9 cellular contexts compared by ENCODE assay signal in the genomic region with DNA sequence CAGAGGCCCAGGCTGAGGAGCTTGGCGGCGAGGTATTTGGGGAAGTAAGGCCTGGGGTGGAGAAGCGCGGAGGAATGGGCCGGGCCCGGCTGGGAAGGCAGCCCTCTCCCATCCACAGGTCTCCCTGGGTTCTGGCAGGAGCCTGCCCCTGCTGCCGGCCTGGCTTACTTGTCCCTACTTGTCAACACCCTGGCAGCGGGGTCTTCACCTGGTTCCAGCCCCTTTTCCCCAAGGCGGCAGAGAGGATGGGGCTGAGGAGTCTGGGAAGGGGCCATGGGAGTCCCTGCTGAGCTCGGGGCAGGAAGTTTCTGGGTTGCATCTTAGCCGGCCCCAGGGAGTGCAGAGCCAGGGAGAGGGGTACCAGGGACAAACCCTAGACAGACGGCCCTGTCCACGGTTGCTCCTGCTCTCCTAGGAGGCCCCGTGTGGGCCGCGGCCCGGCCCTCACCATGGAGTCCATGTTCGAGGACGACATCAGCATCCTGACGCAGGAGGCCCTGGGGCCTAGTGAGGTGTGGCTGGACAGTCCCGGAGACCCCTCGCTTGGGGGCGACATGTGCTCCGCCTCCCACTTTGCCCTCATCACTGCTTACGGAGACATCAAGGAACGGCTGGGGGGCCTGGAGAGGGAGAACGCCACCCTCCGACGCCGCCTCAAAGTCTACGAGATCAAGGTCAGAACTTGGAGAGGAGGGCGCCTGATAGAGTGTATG. TPM values are rescaled to one million over a fixed set of nuclear protein-coding genes. Genes with fewer than 3 reads are reported as not detected.
A peak's percentile ranks its signal among the peaks of the same experiment; 100 is the strongest.
DNase-seq lines count a peak whose midpoint lies in the region; ATAC-seq and TF ChIP-seq lines count a peak whose summit lies in the region.
"Had no signal": no experiment of that assay in that cellular context is flagged by ENCODE, and none has a peak within 500 bp of the region (broad histone marks: within the 10 kb centered on the region; RNA-seq: fewer than 3 reads in every experiment).

No MANE protein-coding gene starts in this region.

- H3K4me3 ChIP-seq in OCI-LY7 (ENCODE audit: low read depth, low read length, poor library complexity, severe bottlenecking) (peak overlapping the region; percentile 72), fibroblast of mammary gland (ENCODE audit: control insufficient read depth, low read depth, low read length) (peak overlapping the region; percentile 51), ovary (peak overlapping the region; percentile 58)

- H3K27ac Mint-ChIP-seq in Calu3 (ENCODE audit: unreplicated experiment), result no peak overlapping the region

- intact Hi-C loops in Calu3 (cut with micrococcal nuclease; ENCODE audit: unreplicated experiment), result no loop called here
- intact Hi-C loops in OCI-LY7 (cut with micrococcal nuclease; ENCODE audit: unreplicated experiment), result no loop called here
- intact Hi-C loops in ovary (cut with DNase I), result no loop called here

- POLR2A ChIA-PET in OCI-LY7 (lab: Charles Lee), result interaction anchor here (0.5 to 3.0 kb wide), 3 partner anchors 24 to 138 kb away, joined by 3 to 15 read pairs (median 4); a partner anchor contains a TSS

- TF ChIP-seq CTCF in Calu3 (IDR thresholded peaks at IDR 0.05; ENCODE audit: unreplicated experiment) (no peak), OCI-LY7 (conservative IDR thresholded peaks at IDR 0.05; ENCODE audit: low read length) (no peak), fibroblast of mammary gland (conservative IDR thresholded peaks at IDR 0.05; ENCODE audit: control insufficient read depth, insufficient read depth, low read depth, low read length) (no peak), ovary (IDR thresholded peaks at IDR 0.05) (no peak)

- H3K79me2 ChIP-seq in OCI-LY7 (ENCODE audit: insufficient read depth, low read depth, low read length), result peaks cover 5% of the 10 kb centered on the region; the same call in 1 of the 2 replicates

- H3K9me2 ChIP-seq in OCI-LY7 (ENCODE audit: insufficient read depth, low read length), result no peaks in the 10 kb centered on the region

- peaks cover 26% of the 10 kb centered on the region for H3K4me1 Mint-ChIP-seq in Calu3 (ENCODE audit: low read depth, unreplicated experiment)

- H3K27ac ChIP-seq in OCI-LY7 (ENCODE audit: low read depth, low read length, poor library complexity, severe bottlenecking) (no peak overlapping the region), ovary (peak overlapping the region; percentile 92 to 94)

- ATAC-seq in GM18870 (IDR thresholded peaks at IDR 0.05; ENCODE audit: unreplicated experiment) (no peak), HG03159 (IDR thresholded peaks at IDR 0.05; ENCODE audit: unreplicated experiment) (no peak), left lobe of liver (no peak)

- 0 out of 2 replicates have a peak, but pooled peaks cover 7% of the 10 kb centered on the region for H3K36me3 ChIP-seq in OCI-LY7 (ENCODE audit: insufficient read depth, low read length)
- no peaks in the 10 kb centered on the region for H3K36me3 ChIP-seq in ovary

- no peak for DNase-seq in Calu3
- no peak for DNase-seq in OCI-LY7 (ENCODE audit: low spot score)
- no peak for DNase-seq in fibroblast of mammary gland (ENCODE audit: low read depth)
- peak in 1 of 5 donors; percentile 44 for DNase-seq in ovary
- no peak for DNase-seq in cortex of kidney (lab: John Stamatoyannopoulos, UW)
- DNase-seq in left lobe of liver (ENCODE audit: low spot score), result no peak

- no peak overlapping the region for H2AFZ ChIP-seq in OCI-LY7 (ENCODE audit: low read length)

- H3K9me3 ChIP-seq in OCI-LY7 (ENCODE audit: low read length), result no peaks in the 10 kb centered on the region
- H3K9me3 ChIP-seq in ovary, result no peaks in the 10 kb centered on the region
- H3K9me3 ChIP-seq: body of pancreas had no signal

- TF ChIP-seq EP300 in ovary (IDR thresholded peaks at IDR 0.05), result no peak

- H3K9me3 Mint-ChIP-seq in Calu3 (ENCODE audit: low read depth, unreplicated experiment), result no peaks in the 10 kb centered on the region

- H3K4me1 ChIP-seq in OCI-LY7 (ENCODE audit: insufficient read depth, low read length, poor library complexity, severe bottlenecking), result peaks cover 31% of the 10 kb centered on the region
- H3K4me1 ChIP-seq in ovary (ENCODE audit: insufficient read depth), result no peaks in the 10 kb centered on the region

- no peaks in the 10 kb centered on the region for H4K20me1 ChIP-seq in OCI-LY7 (ENCODE audit: insufficient read depth, low read length)

- H3K36me3 Mint-ChIP-seq in Calu3 (ENCODE audit: insufficient read depth, unreplicated experiment), result peaks cover 33% of the 10 kb centered on the region

- peak overlapping the region; percentile 86 for H3K4me3 Mint-ChIP-seq in Calu3 (ENCODE audit: low read depth, unreplicated experiment)

- 39 to 44% (median 41%) methylated on average over 30 to 32 of the region's 32 CpGs for WGBS in ovary, 3 donors

- BruUV-seq in Calu3 (replicated peaks; lab: Mats Ljungman, UMichigan), result no TSS peak
- no TSS peak for BruUV-seq in OCI-LY7 (replicated peaks; lab: Mats Ljungman, UMichigan)

- peak overlapping the region; percentile 79 for H3K4me2 ChIP-seq in OCI-LY7 (ENCODE audit: low read length)

- H3K27me3 ChIP-seq in ovary, result no peaks in the 10 kb centered on the region
- H3K27me3 ChIP-seq: body of pancreas had no signal

- TF ChIP-seq POLR2A in ovary (IDR thresholded peaks at IDR 0.05), result no peak

- peaks cover 51% of the 10 kb centered on the region for H3K27me3 Mint-ChIP-seq in Calu3 (ENCODE audit: unreplicated experiment)

- CTCF ChIA-PET in Calu3 (lab: Charles Lee) (no interaction called here), OCI-LY7 (lab: Charles Lee; ENCODE audit: unreplicated experiment) (no interaction called here)

RNA-seq across cellular contexts. Expression of a gene that starts 1.9 kb away (rescaled TPM):
- total RNA-seq in Calu3 (2022), result 6.4 and 6.5 TPM in 2 replicates
- total RNA-seq in OCI-LY7 (2014; rRNA removed; shearing (Covaris generic)), result 8.3 and 15.0 TPM in 2 replicates
- 15.2 and 16.0 TPM in 2 replicates for total RNA-seq in OCI-LY7 (2022)
- 10 to 100 TPM in 5 of 7 donors, 1 to 10 TPM in 2; 6.0 to 28.8 (median 22.8) TPM for total RNA-seq in ovary
- polyA plus RNA-seq in ovary, result 10 to 100 TPM; 10.4 to 24.0 TPM
- 2.2 TPM for total RNA-seq in left lobe of liver

RNA-seq across cellular contexts. Expression of a gene that starts 37.2 kb away (rescaled TPM):
- total RNA-seq in Calu3 (2022) (not detected in 2 replicates), OCI-LY7 (2022) (not detected in 2 replicates), ovary (1 to 10 TPM in 1 of 7 donors, under 1 TPM in 5, not detected in 1; 0.20 to 1.4 (median 0.33) TPM), left lobe of liver (0.38 TPM)
- total RNA-seq in OCI-LY7 (2014; rRNA removed; shearing (Covaris generic)), result not detected in 2 replicates
- polyA plus RNA-seq in ovary, result under 1 TPM; 0.12 to 0.70 TPM

RNA-seq across cellular contexts. Expression of a gene that starts 46.1 kb away (rescaled TPM):
- 511 and 538 TPM in 2 replicates for total RNA-seq in Calu3 (2022)
- 215 and 232 TPM in 2 replicates for total RNA-seq in OCI-LY7 (2014; rRNA removed; shearing (Covaris generic))
- 423 and 453 TPM in 2 replicates for total RNA-seq in OCI-LY7 (2022)
- 100 to 1,000 TPM; 119 to 346 (median 256) TPM for total RNA-seq in ovary
- polyA plus RNA-seq in ovary, result 100 to 1,000 TPM in 1 of 2 donors, 10 to 100 TPM in 1; 63.4 to 236 TPM
- 79.3 TPM for total RNA-seq in left lobe of liver
